In genomic region chrX:30735839-30736238, GRCh38 we compare ENCODE assay signal across 9 cellular contexts.
DNase-seq lines count a peak whose midpoint lies in the region; ATAC-seq, FAIRE-seq and TF ChIP-seq lines count a peak whose summit lies in the region.
"Had no signal": no experiment of that assay in that cellular context is flagged by ENCODE, and none has a peak within 500 bp of the region (broad histone marks: within the 10 kb centered on the region; RNA-seq: fewer than 3 reads in every experiment).

No MANE protein-coding gene starts in this region.

- H3K27me3 Mint-ChIP-seq in activated CD4-positive, alpha-beta memory T cell treated with anti-CD3 and anti-CD28 coated beads for 36 hours, result no peaks in the 10 kb centered on the region
- no peaks in the 10 kb centered on the region for H3K27me3 Mint-ChIP-seq in natural killer cell (ENCODE audit: low read depth in 2 of 2)
- H3K27me3 Mint-ChIP-seq: activated naive CD4-positive, alpha-beta T cell treated with anti-CD3 and anti-CD28 coated beads, Interleukin-2, amount 50 U/mL, for 24 hours had no signal

- no peak for TF ChIP-seq EP300 in suprapubic skin (IDR thresholded peaks at IDR 0.05)

- TF ChIP-seq POLR2A in suprapubic skin (IDR thresholded peaks at IDR 0.05), result no peak

- H3K27me3 ChIP-seq in suprapubic skin, result no peaks in the 10 kb centered on the region

- CTCF ChIA-PET in activated CD4-positive, alpha-beta memory T cell treated with anti-CD3 and anti-CD28 coated beads for 36 hours (lab: Charles Lee), result interaction anchor here (0.6 to 3.4 kb wide), 27 partner anchors 9 to 885 kb away, joined by 3 to 17 read pairs (median 4); no protein-coding TSS in a partner anchor

- WGBS in suprapubic skin, result 14% methylated on average over 6 of the region's 6 CpGs

- DNase-seq in NCI-H526 treated with DMSO at 0.1 percent for 48 hours (lab: John Stamatoyannopoulos, UW) (peak; percentile 56), natural killer cell (peak; percentile 20), suprapubic skin (ENCODE audit: low spot score in 2 of 2) (no peak)
- peak; percentile 82 for DNase-seq in activated CD4-positive, alpha-beta memory T cell treated with anti-CD3 and anti-CD28 coated beads for 36 hours

- FAIRE-seq in endometrium (lab: Jason Lieb, UNC), result peak; percentile 41

- POLR2A ChIA-PET in activated CD4-positive, alpha-beta memory T cell treated with anti-CD3 and anti-CD28 coated beads for 36 hours (lab: Charles Lee), result interaction anchor here (0.8 to 1.5 kb wide), 2 partner anchors 82 to 151 kb away, joined by 3 to 5 read pairs; partner anchors contain the start of gene GK

- H3K9me3 Mint-ChIP-seq in activated CD4-positive, alpha-beta memory T cell treated with anti-CD3 and anti-CD28 coated beads for 36 hours, result no peaks in the 10 kb centered on the region
- H3K9me3 Mint-ChIP-seq in natural killer cell, result no peaks in the 10 kb centered on the region
- H3K9me3 Mint-ChIP-seq: activated naive CD4-positive, alpha-beta T cell treated with anti-CD3 and anti-CD28 coated beads, Interleukin-2, amount 50 U/mL, for 24 hours had no signal

- H3K4me1 ChIP-seq in suprapubic skin, result no peaks in the 10 kb centered on the region

- ATAC-seq in GM18873 (IDR thresholded peaks at IDR 0.05; ENCODE audit: low FRiP score, unreplicated experiment) (peak; percentile 76), HG03108 (IDR thresholded peaks at IDR 0.05; ENCODE audit: unreplicated experiment) (peak; percentile 91), natural killer cell (peak; percentile 50 to 64 (median 61))

- no peak overlapping the region for H3K4me3 Mint-ChIP-seq in activated CD4-positive, alpha-beta memory T cell treated with anti-CD3 and anti-CD28 coated beads for 36 hours
- no peak overlapping the region for H3K4me3 Mint-ChIP-seq in natural killer cell
- H3K4me3 Mint-ChIP-seq: activated naive CD4-positive, alpha-beta T cell treated with anti-CD3 and anti-CD28 coated beads, Interleukin-2, amount 50 U/mL, for 24 hours had no signal

- no peak overlapping the region for H3K4me3 ChIP-seq in suprapubic skin

- no peak overlapping the region for H3K27ac Mint-ChIP-seq in activated CD4-positive, alpha-beta memory T cell treated with anti-CD3 and anti-CD28 coated beads for 36 hours
- H3K27ac Mint-ChIP-seq in natural killer cell, result peak overlapping the region in 1 of 2 donors; percentile 66
- H3K27ac Mint-ChIP-seq: activated naive CD4-positive, alpha-beta T cell treated with anti-CD3 and anti-CD28 coated beads, Interleukin-2, amount 50 U/mL, for 24 hours had no signal

- no peak overlapping the region for H3K27ac ChIP-seq in C4-2B
- H3K27ac ChIP-seq in suprapubic skin, result no peak overlapping the region

- peaks cover 2% of the 10 kb centered on the region for H3K36me3 Mint-ChIP-seq in activated CD4-positive, alpha-beta memory T cell treated with anti-CD3 and anti-CD28 coated beads for 36 hours
- no peaks in the 10 kb centered on the region for H3K36me3 Mint-ChIP-seq in natural killer cell
- H3K36me3 Mint-ChIP-seq: activated naive CD4-positive, alpha-beta T cell treated with anti-CD3 and anti-CD28 coated beads, Interleukin-2, amount 50 U/mL, for 24 hours had no signal

- intact Hi-C loops in activated CD4-positive, alpha-beta memory T cell treated with anti-CD3 and anti-CD28 coated beads for 36 hours (cut with micrococcal nuclease), result loop anchor here (1.0 to 2.0 kb wide), 3 partner anchors 23 to 153 kb away; partner anchors contain the start of gene TAB3
- intact Hi-C loops in natural killer cell (cut with micrococcal nuclease), result no loop called here

- H3K36me3 ChIP-seq in suprapubic skin, result no peaks in the 10 kb centered on the region

- H3K9me3 ChIP-seq in suprapubic skin, result no peaks in the 10 kb centered on the region

- H3K4me1 Mint-ChIP-seq in activated CD4-positive, alpha-beta memory T cell treated with anti-CD3 and anti-CD28 coated beads for 36 hours (ENCODE audit: low read depth), result peaks cover 10% of the 10 kb centered on the region
- H3K4me1 Mint-ChIP-seq in natural killer cell, result peaks cover 5 to 6% of the 10 kb centered on the region in 2 donors
- H3K4me1 Mint-ChIP-seq: activated naive CD4-positive, alpha-beta T cell treated with anti-CD3 and anti-CD28 coated beads, Interleukin-2, amount 50 U/mL, for 24 hours had no signal

- TF ChIP-seq CTCF in C4-2B (conservative IDR thresholded peaks at IDR 0.05), result peak; percentile 80
- peak; percentile 49 for TF ChIP-seq CTCF in natural killer cell (IDR thresholded peaks at IDR 0.05)
- TF ChIP-seq CTCF in suprapubic skin (IDR thresholded peaks at IDR 0.05), result peak; percentile 26 to 35

Comparison
In these comparisons a context has a peak if more than half of its experiments do, and no peak if none do; other contexts are left out.
1. DNase-seq: peak in NCI-H526 treated with DMSO at 0.1 percent for 48 hours (single experiment), activated CD4-positive, alpha-beta memory T cell treated with anti-CD3 and anti-CD28 coated beads for 36 hours (single experiment) and natural killer cell (single experiment); none in suprapubic skin (0 of 2).
2. Peak in every context shown above with its lines, with median percentiles within 50 percentile points of each other: CTCF ChIP-seq and ATAC-seq.